In the genomic region with DNA sequence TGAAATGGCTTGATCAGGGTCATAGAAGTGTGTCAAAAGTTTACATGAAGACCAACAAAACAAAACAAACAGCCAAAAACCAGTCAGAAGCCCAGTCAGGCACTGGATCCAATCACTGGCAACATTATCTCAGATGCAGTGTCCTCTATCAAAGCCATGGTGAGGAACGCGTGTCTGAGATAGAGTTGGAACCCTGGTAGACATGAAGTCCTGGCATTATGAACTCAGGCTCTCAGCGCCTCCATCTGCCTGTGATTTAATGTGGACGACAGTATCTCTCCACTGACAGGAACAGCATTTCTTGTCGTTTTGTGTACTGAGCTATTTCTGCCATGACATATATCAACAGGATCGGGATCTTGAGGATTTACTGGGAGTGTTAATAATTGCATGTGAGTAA, we compare ENCODE assay signal across 27 cellular contexts.
"Had no signal": no experiment of that assay in that cellular context is flagged by ENCODE, and none has a peak within 500 bp of the region (broad histone marks: within the 10 kb centered on the region; RNA-seq: fewer than 3 reads in every experiment).

No MANE protein-coding gene starts in this region.

- H2AFZ ChIP-seq: neural progenitor cell, parathyroid adenoma had no signal

- H3K36me3 ChIP-seq: neural progenitor cell, ovary, right lobe of liver, sigmoid colon, spleen, stomach, thoracic aorta, thyroid gland, tibial nerve, upper lobe of left lung, vagina had no signal

- H3K4me3 Mint-ChIP-seq: natural killer cell; nephron; neural progenitor cell; stimulated activated effector memory CD8-positive, alpha-beta T cell treated with anti-CD3 and anti-CD28 coated beads, Interleukin-12 subunit alpha, Interleukin-12 subunit beta, amount 100 ng/mL, for 72 hours; stimulated activated naive B cell treated with anti-CD40 and anti-IgM and Interleukin-4, amounts not matched to agents 10 μg/mL and 1 μg/mL and 100 μg/mL, for 72 hours; stimulated activated naive CD8-positive, alpha-beta T cell treated with anti-CD3 and anti-CD28 coated beads, Interleukin-15, Interleukin-2, amounts not matched to agents 100 ng/mL and 50 ng/mL, for 24 hours had no signal

- H3K4me1 ChIP-seq: parathyroid adenoma, psoas muscle, right lobe of liver, spleen, stomach, thyroid gland, tibial nerve, upper lobe of left lung had no signal

- H3K9ac ChIP-seq: neural progenitor cell, parathyroid adenoma had no signal

- H3K27ac Mint-ChIP-seq: natural killer cell; nephron; neural progenitor cell; progenitor cell of endocrine pancreas; stimulated activated effector memory CD8-positive, alpha-beta T cell treated with anti-CD3 and anti-CD28 coated beads, Interleukin-12 subunit alpha, Interleukin-12 subunit beta, amount 100 ng/mL, for 72 hours; stimulated activated naive B cell treated with anti-CD40 and anti-IgM and Interleukin-4, amounts not matched to agents 10 μg/mL and 1 μg/mL and 100 μg/mL, for 72 hours; stimulated activated naive CD8-positive, alpha-beta T cell treated with anti-CD3 and anti-CD28 coated beads, Interleukin-15, Interleukin-2, amounts not matched to agents 100 ng/mL and 50 ng/mL, for 24 hours had no signal

- H3K4me3 ChIP-seq: neural progenitor cell, ovary, psoas muscle, right lobe of liver, sigmoid colon, spleen, stomach, thoracic aorta, thyroid gland, tibial nerve, upper lobe of left lung, vagina had no signal

- ATAC-seq: natural killer cell; psoas muscle; right cardiac atrium; right lobe of liver; stimulated activated effector memory CD8-positive, alpha-beta T cell treated with anti-CD3 and anti-CD28 coated beads, Interleukin-12 subunit alpha, Interleukin-12 subunit beta, amount 100 ng/mL, for 72 hours; stimulated activated naive B cell treated with anti-CD40 and anti-IgM and Interleukin-4, amounts not matched to agents 10 μg/mL and 1 μg/mL and 100 μg/mL, for 72 hours had no signal

- H3K27me3 ChIP-seq: neural progenitor cell, ovary, right lobe of liver, sigmoid colon, spleen, stomach, thyroid gland, tibial nerve, upper lobe of left lung, vagina had no signal

- H3K4me2 ChIP-seq: neural progenitor cell had no signal

- DNase-seq: natural killer cell; occipital lobe; ovary; psoas muscle; right cardiac atrium; right lobe of liver; sigmoid colon; small intestine; stimulated activated CD4-positive, alpha-beta T cell treated with anti-CD3 and anti-CD28 coated beads, Interleukin-12 subunit alpha, Interleukin-12 subunit beta, amount 100 ng/mL, for 4 hours; stimulated activated CD4-positive, alpha-beta T cell treated with anti-CD3 and anti-CD28 coated beads, Interleukin-1b, Interleukin-23, amount 100 ng/mL, for 48 hours; stimulated activated CD4-positive, alpha-beta T cell treated with anti-CD3 and anti-CD28 coated beads, Interleukin-4, amount 100 ng/mL, for 1 hour; stimulated activated naive B cell treated with anti-CD40 and anti-IgM and Interleukin-4, amounts not matched to agents 10 μg/mL and 1 μg/mL and 100 μg/mL, for 72 hours; stimulated activated naive CD4-positive, alpha-beta T cell treated with Interleukin-2 at 50 U/mL for 16 hours; stomach; thyroid gland; trophoblast cell had no signal

- H3K36me3 Mint-ChIP-seq: natural killer cell; neural progenitor cell; stimulated activated effector memory CD8-positive, alpha-beta T cell treated with anti-CD3 and anti-CD28 coated beads, Interleukin-12 subunit alpha, Interleukin-12 subunit beta, amount 100 ng/mL, for 72 hours; stimulated activated naive B cell treated with anti-CD40 and anti-IgM and Interleukin-4, amounts not matched to agents 10 μg/mL and 1 μg/mL and 100 μg/mL, for 72 hours had no signal

- H3K9me3 ChIP-seq: ovary, psoas muscle, right lobe of liver, sigmoid colon, spleen, stomach, thoracic aorta, thyroid gland, tibial nerve, upper lobe of left lung, vagina had no signal

- H3K4me1 Mint-ChIP-seq: natural killer cell; stimulated activated effector memory CD8-positive, alpha-beta T cell treated with anti-CD3 and anti-CD28 coated beads, Interleukin-12 subunit alpha, Interleukin-12 subunit beta, amount 100 ng/mL, for 72 hours; stimulated activated naive B cell treated with anti-CD40 and anti-IgM and Interleukin-4, amounts not matched to agents 10 μg/mL and 1 μg/mL and 100 μg/mL, for 72 hours had no signal

- H3K79me2 ChIP-seq: parathyroid adenoma had no signal

- H3K9me3 Mint-ChIP-seq: nephron; neural progenitor cell; stimulated activated naive B cell treated with anti-CD40 and anti-IgM and Interleukin-4, amounts not matched to agents 10 μg/mL and 1 μg/mL and 100 μg/mL, for 72 hours; stimulated activated naive CD8-positive, alpha-beta T cell treated with anti-CD3 and anti-CD28 coated beads, Interleukin-15, Interleukin-2, amounts not matched to agents 100 ng/mL and 50 ng/mL, for 24 hours had no signal

- H3K27ac ChIP-seq: neural progenitor cell, ovary, parathyroid adenoma, psoas muscle, right lobe of liver, sigmoid colon, spleen, stomach, thoracic aorta, thyroid gland, tibial nerve, upper lobe of left lung, vagina had no signal

- H3K27me3 Mint-ChIP-seq: progenitor cell of endocrine pancreas; stimulated activated naive B cell treated with anti-CD40 and anti-IgM and Interleukin-4, amounts not matched to agents 10 μg/mL and 1 μg/mL and 100 μg/mL, for 72 hours; stimulated activated naive CD8-positive, alpha-beta T cell treated with anti-CD3 and anti-CD28 coated beads, Interleukin-15, Interleukin-2, amounts not matched to agents 100 ng/mL and 50 ng/mL, for 24 hours had no signal
